ENCODE assay signal across 1 cellular context in the genomic region with DNA sequence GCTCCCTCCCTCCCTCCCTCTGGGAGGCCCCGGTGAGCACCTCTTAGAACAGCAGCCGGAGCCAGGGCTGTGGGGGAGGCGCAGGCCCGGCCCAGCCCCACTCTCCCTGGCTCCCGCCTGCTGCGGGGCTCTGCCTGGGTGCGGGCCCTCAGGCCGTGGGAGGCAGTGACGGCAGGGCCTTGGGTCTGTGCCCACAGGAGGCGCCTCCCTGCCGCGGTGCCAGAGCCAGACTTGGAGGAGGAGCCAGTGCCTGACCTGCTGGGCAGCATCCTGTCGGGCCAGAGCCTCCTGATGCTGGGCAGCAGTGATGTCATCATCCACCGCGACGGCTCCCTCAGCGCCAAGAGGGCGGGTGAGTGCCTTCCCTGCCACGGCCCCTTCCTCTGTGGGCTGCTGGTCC.
TF ChIP-seq lines count a peak whose summit lies in the region.

No MANE protein-coding gene starts in this region.

TF ChIP-seq in GM23338, 12 proteins besides CTCF, POLR2A, EP300 and RAD21 (continued from another document):
- TF ChIP-seq, protein P1, sequence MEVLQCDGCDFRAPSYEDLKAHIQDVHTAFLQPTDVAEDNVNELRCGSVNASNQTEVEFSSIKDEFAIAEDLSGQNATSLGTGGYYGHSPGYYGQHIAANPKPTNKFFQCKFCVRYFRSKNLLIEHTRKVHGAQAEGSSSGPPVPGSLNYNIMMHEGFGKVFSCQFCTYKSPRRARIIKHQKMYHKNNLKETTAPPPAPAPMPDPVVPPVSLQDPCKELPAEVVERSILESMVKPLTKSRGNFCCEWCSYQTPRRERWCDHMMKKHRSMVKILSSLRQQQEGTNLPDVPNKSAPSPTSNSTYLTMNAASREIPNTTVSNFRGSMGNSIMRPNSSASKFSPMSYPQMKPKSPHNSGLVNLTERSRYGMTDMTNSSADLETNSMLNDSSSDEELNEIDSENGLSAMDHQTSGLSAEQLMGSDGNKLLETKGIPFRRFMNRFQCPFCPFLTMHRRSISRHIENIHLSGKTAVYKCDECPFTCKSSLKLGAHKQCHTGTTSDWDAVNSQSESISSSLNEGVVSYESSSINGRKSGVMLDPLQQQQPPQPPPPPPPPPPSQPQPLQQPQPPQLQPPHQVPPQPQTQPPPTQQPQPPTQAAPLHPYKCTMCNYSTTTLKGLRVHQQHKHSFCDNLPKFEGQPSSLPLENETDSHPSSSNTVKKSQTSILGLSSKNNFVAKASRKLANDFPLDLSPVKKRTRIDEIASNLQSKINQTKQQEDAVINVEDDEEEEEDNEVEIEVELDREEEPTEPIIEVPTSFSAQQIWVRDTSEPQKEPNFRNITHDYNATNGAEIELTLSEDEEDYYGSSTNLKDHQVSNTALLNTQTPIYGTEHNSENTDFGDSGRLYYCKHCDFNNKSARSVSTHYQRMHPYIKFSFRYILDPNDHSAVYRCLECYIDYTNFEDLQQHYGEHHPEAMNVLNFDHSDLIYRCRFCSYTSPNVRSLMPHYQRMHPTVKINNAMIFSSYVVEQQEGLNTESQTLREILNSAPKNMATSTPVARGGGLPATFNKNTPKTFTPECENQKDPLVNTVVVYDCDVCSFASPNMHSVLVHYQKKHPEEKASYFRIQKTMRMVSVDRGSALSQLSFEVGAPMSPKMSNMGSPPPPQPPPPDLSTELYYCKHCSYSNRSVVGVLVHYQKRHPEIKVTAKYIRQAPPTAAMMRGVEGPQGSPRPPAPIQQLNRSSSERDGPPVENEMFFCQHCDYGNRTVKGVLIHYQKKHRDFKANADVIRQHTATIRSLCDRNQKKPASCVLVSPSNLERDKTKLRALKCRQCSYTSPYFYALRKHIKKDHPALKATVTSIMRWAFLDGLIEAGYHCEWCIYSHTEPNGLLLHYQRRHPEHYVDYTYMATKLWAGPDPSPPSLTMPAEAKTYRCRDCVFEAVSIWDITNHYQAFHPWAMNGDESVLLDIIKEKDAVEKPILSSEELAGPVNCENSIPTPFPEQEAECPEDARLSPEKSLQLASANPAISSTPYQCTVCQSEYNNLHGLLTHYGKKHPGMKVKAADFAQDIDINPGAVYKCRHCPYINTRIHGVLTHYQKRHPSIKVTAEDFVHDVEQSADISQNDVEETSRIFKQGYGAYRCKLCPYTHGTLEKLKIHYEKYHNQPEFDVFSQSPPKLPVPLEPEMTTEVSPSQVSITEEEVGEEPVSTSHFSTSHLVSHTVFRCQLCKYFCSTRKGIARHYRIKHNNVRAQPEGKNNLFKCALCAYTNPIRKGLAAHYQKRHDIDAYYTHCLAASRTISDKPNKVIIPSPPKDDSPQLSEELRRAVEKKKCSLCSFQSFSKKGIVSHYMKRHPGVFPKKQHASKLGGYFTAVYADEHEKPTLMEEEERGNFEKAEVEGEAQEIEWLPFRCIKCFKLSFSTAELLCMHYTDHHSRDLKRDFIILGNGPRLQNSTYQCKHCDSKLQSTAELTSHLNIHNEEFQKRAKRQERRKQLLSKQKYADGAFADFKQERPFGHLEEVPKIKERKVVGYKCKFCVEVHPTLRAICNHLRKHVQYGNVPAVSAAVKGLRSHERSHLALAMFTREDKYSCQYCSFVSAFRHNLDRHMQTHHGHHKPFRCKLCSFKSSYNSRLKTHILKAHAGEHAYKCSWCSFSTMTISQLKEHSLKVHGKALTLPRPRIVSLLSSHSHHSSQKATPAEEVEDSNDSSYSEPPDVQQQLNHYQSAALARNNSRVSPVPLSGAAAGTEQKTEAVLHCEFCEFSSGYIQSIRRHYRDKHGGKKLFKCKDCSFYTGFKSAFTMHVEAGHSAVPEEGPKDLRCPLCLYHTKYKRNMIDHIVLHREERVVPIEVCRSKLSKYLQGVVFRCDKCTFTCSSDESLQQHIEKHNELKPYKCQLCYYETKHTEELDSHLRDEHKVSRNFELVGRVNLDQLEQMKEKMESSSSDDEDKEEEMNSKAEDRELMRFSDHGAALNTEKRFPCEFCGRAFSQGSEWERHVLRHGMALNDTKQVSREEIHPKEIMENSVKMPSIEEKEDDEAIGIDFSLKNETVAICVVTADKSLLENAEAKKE (CRISPR knock-in tag; IDR thresholded peaks at IDR 0.05), result no peak
- no peak for TF ChIP-seq NANOG (IDR thresholded peaks at IDR 0.05; ENCODE audit: borderline replicate concordance)
- no peak for TF ChIP-seq JUNB (IDR thresholded peaks at IDR 0.05; ENCODE audit: unreplicated experiment)
